ENCODE assay signal across 1 cellular context in the genomic region with DNA sequence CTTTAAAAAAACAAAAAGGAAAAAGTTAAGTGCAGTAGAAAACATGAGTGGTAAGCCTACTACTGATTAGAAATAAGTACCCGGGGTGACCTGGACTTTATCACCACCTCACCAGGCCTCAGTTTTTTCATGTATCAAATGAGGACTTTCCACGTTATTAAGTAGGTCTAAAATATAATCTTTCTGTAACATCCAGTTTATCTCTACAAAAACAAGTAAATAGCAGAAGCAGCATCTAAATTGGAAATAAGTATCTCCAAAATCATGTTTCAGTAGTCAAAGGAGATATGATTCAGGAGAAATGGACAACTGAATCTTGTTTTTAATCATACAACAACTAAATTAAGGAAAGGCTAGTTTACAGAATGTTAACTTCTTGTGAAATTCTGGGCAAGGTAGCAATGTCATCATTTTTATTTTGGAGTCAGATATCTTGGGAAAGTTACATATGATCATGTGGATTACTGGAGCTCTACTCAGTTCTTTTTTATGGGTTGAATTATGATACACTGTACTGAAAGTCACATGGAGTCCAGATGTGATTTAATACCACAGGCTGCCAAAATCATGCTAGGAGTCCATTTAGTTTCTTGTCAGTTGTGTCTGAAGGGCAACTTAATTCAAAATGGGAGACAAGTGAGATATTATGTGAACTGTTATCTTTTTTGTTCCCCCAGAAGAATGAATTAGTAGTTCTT.
TF ChIP-seq lines count a peak whose summit lies in the region.

No MANE protein-coding gene starts in this region.

TF ChIP-seq in WTC11, 78 proteins besides CTCF, POLR2A, EP300 and RAD21 (continued from another document):
- TF ChIP-seq, protein P1, sequence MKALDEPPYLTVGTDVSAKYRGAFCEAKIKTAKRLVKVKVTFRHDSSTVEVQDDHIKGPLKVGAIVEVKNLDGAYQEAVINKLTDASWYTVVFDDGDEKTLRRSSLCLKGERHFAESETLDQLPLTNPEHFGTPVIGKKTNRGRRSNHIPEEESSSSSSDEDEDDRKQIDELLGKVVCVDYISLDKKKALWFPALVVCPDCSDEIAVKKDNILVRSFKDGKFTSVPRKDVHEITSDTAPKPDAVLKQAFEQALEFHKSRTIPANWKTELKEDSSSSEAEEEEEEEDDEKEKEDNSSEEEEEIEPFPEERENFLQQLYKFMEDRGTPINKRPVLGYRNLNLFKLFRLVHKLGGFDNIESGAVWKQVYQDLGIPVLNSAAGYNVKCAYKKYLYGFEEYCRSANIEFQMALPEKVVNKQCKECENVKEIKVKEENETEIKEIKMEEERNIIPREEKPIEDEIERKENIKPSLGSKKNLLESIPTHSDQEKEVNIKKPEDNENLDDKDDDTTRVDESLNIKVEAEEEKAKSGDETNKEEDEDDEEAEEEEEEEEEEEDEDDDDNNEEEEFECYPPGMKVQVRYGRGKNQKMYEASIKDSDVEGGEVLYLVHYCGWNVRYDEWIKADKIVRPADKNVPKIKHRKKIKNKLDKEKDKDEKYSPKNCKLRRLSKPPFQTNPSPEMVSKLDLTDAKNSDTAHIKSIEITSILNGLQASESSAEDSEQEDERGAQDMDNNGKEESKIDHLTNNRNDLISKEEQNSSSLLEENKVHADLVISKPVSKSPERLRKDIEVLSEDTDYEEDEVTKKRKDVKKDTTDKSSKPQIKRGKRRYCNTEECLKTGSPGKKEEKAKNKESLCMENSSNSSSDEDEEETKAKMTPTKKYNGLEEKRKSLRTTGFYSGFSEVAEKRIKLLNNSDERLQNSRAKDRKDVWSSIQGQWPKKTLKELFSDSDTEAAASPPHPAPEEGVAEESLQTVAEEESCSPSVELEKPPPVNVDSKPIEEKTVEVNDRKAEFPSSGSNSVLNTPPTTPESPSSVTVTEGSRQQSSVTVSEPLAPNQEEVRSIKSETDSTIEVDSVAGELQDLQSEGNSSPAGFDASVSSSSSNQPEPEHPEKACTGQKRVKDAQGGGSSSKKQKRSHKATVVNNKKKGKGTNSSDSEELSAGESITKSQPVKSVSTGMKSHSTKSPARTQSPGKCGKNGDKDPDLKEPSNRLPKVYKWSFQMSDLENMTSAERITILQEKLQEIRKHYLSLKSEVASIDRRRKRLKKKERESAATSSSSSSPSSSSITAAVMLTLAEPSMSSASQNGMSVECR (CRISPR knock-in tag; IDR thresholded peaks at IDR 0.05; ENCODE audit: borderline replicate concordance): no peak
- TF ChIP-seq EMX1 (CRISPR knock-in tag; IDR thresholded peaks at IDR 0.05) (no peak), ZNF416 (CRISPR knock-in tag; IDR thresholded peaks at IDR 0.05) (no peak)
